ENCODE assay signal across 24 cellular contexts in the genomic region with DNA sequence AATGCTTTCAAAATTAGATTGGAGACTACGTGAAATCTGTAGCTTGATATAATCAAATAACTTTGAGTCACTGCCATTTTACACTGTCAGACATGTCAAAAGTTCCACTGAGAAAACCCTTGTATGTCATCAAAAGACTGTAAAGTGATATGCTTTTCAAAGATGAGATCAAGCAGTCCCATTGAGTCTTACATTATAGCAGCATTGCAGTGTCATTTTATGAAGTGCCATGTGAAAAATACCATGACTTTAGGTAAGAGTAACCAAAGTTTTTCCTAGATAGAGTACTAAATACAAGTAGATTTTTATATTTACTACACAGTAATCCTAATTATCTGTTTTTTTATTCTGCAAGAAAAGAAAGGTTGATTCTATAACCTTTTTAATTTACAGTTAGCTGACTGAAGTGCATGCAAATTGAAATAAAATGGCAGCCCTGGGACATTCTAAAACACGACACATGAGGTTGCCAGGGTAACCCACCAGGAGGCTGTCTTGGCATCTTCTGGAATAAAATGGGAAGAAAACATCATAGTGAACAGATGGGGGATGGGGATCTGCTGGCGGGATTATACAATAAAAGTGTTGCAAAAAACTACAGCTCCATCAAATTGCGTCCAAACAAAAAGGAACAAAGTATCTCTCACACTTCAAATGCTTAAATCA.
DNase-seq lines count a peak whose midpoint lies in the region; ATAC-seq and TF ChIP-seq lines count a peak whose summit lies in the region.
"Had no signal": no experiment of that assay in that cellular context is flagged by ENCODE, and none has a peak within 500 bp of the region (broad histone marks: within the 10 kb centered on the region; RNA-seq: fewer than 3 reads in every experiment).

No MANE protein-coding gene starts in this region.

- peak overlapping the region; percentile 88 for H3K27ac ChIP-seq in neural cell (ENCODE audit: low read length)
- H3K27ac ChIP-seq: prostate gland, uterus had no signal

- H3K27me3 Mint-ChIP-seq in brain: peaks cover 3% of the 10 kb centered on the region
- H3K27me3 Mint-ChIP-seq: activated naive CD4-positive, alpha-beta T cell treated with anti-CD3 and anti-CD28 coated beads, Interleukin-2, amount 10 ng/mL, durations not matched to agents 7 days and 5 days; dendritic cell treated with granulocyte-macrophage colony-stimulating factor and Interleukin-4, amounts not matched to agents 40 ng/mL and 50 ng/mL, for 4 days had no signal

- H3K9me3 Mint-ChIP-seq in brain: peaks cover 0 to 8% (median 0%) of the 10 kb centered on the region in 5 experiments
- H3K9me3 Mint-ChIP-seq: activated CD4-positive, alpha-beta T cell treated with anti-CD3 and anti-CD28 coated beads, Interleukin-2, amount 10 ng/mL, durations not matched to agents 24 days and 14 days; activated naive CD4-positive, alpha-beta T cell treated with anti-CD3 and anti-CD28 coated beads, Interleukin-2, amount 10 ng/mL, durations not matched to agents 7 days and 5 days; activated T-cell treated with anti-CD3 and anti-CD28 coated beads, Interleukin-2, amount 50 U/mL, for 72 hours; dendritic cell treated with granulocyte-macrophage colony-stimulating factor and Interleukin-4, amounts not matched to agents 40 ng/mL and 50 ng/mL, for 4 days; natural killer cell treated with Interleukin-12 subunit alpha and Interleukin-12 subunit beta and Interleukin-15 and Interleukin-18, amount 100 ng/mL, for 72 hours had no signal

- H3K27me3 ChIP-seq in neural cell (ENCODE audit: insufficient read depth, low read depth, low read length): no peaks in the 10 kb centered on the region
- H3K27me3 ChIP-seq: uterus had no signal

- no peak overlapping the region for H2AFZ ChIP-seq in neural cell (ENCODE audit: low read depth, low read length)

- peak overlapping the region; percentile 45 for H3K9ac ChIP-seq in neural cell (ENCODE audit: low read length)

- no peaks in the 10 kb centered on the region for H3K9me2 ChIP-seq in neural cell (ENCODE audit: insufficient read depth, low read length)

- DNase-seq in ELR (ENCODE audit: low read depth) (peak; percentile 41), M059J (ENCODE audit: low read depth) (peak; percentile 47), HPDE6-E6E7 (ENCODE audit: extremely low spot score) (no peak), activated gamma-delta T cell treated with Interleukin-2 at 50 U/mL for 16 hours (no peak), NAMALWA (ENCODE audit: low spot score) (no peak)
- DNase-seq: activated CD4-positive, alpha-beta T cell treated with anti-CD3 and anti-CD28 coated beads, Interleukin-2, amount 10 ng/mL, durations not matched to agents 24 days and 14 days; activated naive CD4-positive, alpha-beta T cell treated with anti-CD3 and anti-CD28 coated beads, Interleukin-2, amount 10 ng/mL, durations not matched to agents 7 days and 5 days; activated T-cell treated with anti-CD3 and anti-CD28 coated beads, Interleukin-2, amount 50 U/mL, for 72 hours; GDM1; Kasumi-1; left colon; NCI-H1048; NCI-H2081 treated with DMSO at 0.1 percent for 48 hours; NCI-H82; SHP77 treated with DMSO at 0.1 percent for 48 hours; stimulated activated CD4-positive, alpha-beta T cell treated with anti-CD3 and anti-CD28 coated beads, Interleukin-1b, Interleukin-23, amount 100 ng/mL, for 48 hours; T-helper 2 cell; uterus had no signal

- peak; percentile 59 for TF ChIP-seq RAD21 in neural cell (conservative IDR thresholded peaks at IDR 0.05)

- no peaks in the 10 kb centered on the region for H4K20me1 ChIP-seq in neural cell (ENCODE audit: insufficient read depth)

- no peak for TF ChIP-seq CTCF in brain (conservative IDR thresholded peaks at IDR 0.05)
- peak; percentile 36 for TF ChIP-seq CTCF in neural cell (IDR thresholded peaks at IDR 0.05; ENCODE audit: poor library complexity, severe bottlenecking)

- H3K36me3 Mint-ChIP-seq in brain: no peaks in the 10 kb centered on the region
- H3K36me3 Mint-ChIP-seq: activated naive CD4-positive, alpha-beta T cell treated with anti-CD3 and anti-CD28 coated beads, Interleukin-2, amount 10 ng/mL, durations not matched to agents 7 days and 5 days; natural killer cell treated with Interleukin-12 subunit alpha and Interleukin-12 subunit beta and Interleukin-15 and Interleukin-18, amount 100 ng/mL, for 72 hours had no signal

- H3K9me3 ChIP-seq in neural cell (ENCODE audit: low read length): no peaks in the 10 kb centered on the region
- H3K9me3 ChIP-seq: prostate gland, uterus had no signal

- peak; percentile 92 for TF ChIP-seq EP300 in neural cell (conservative IDR thresholded peaks at IDR 0.05; ENCODE audit: poor library complexity, severe bottlenecking)

- H3K4me3 Mint-ChIP-seq in brain: peak overlapping the region in 4 of 5 experiments; percentile 26 to 65 (median 40)
- H3K4me3 Mint-ChIP-seq: activated CD4-positive, alpha-beta T cell treated with anti-CD3 and anti-CD28 coated beads, Interleukin-2, amount 10 ng/mL, durations not matched to agents 24 days and 14 days; activated naive CD4-positive, alpha-beta T cell treated with anti-CD3 and anti-CD28 coated beads, Interleukin-2, amount 10 ng/mL, durations not matched to agents 7 days and 5 days; activated T-cell treated with anti-CD3 and anti-CD28 coated beads, Interleukin-2, amount 50 U/mL, for 72 hours; dendritic cell treated with granulocyte-macrophage colony-stimulating factor and Interleukin-4, amounts not matched to agents 40 ng/mL and 50 ng/mL, for 4 days; natural killer cell treated with Interleukin-12 subunit alpha and Interleukin-12 subunit beta and Interleukin-15 and Interleukin-18, amount 100 ng/mL, for 72 hours had no signal

- H3K4me1 Mint-ChIP-seq in brain: peaks cover 26% of the 10 kb centered on the region
- H3K4me1 Mint-ChIP-seq: activated CD4-positive, alpha-beta T cell treated with anti-CD3 and anti-CD28 coated beads, Interleukin-2, amount 10 ng/mL, durations not matched to agents 24 days and 14 days; activated naive CD4-positive, alpha-beta T cell treated with anti-CD3 and anti-CD28 coated beads, Interleukin-2, amount 10 ng/mL, durations not matched to agents 7 days and 5 days had no signal

- H3K27ac Mint-ChIP-seq in brain: peak overlapping the region in 4 of 5 experiments; percentile 67 to 96 (median 87)
- H3K27ac Mint-ChIP-seq: activated CD4-positive, alpha-beta T cell treated with anti-CD3 and anti-CD28 coated beads, Interleukin-2, amount 10 ng/mL, durations not matched to agents 24 days and 14 days; activated naive CD4-positive, alpha-beta T cell treated with anti-CD3 and anti-CD28 coated beads, Interleukin-2, amount 10 ng/mL, durations not matched to agents 7 days and 5 days; activated T-cell treated with anti-CD3 and anti-CD28 coated beads, Interleukin-2, amount 50 U/mL, for 72 hours; dendritic cell treated with granulocyte-macrophage colony-stimulating factor and Interleukin-4, amounts not matched to agents 40 ng/mL and 50 ng/mL, for 4 days; natural killer cell treated with Interleukin-12 subunit alpha and Interleukin-12 subunit beta and Interleukin-15 and Interleukin-18, amount 100 ng/mL, for 72 hours had no signal

- no peak for ATAC-seq in GM19328 (IDR thresholded peaks at IDR 0.05; ENCODE audit: unreplicated experiment)
- ATAC-seq: activated T-cell treated with anti-CD3 and anti-CD28 coated beads, Interleukin-2, amount 50 U/mL, for 72 hours; left colon; natural killer cell treated with Interleukin-12 subunit alpha and Interleukin-12 subunit beta and Interleukin-15 and Interleukin-18, amount 100 ng/mL, for 72 hours had no signal

- no peaks in the 10 kb centered on the region for H3K36me3 ChIP-seq in neural cell (ENCODE audit: insufficient read depth, low read length)
- H3K36me3 ChIP-seq: prostate gland, uterus had no signal

- peak overlapping the region; percentile 50 for H3K4me3 ChIP-seq in neural cell (ENCODE audit: low read length)
- H3K4me3 ChIP-seq: prostate gland, uterus had no signal

- H3K4me2 ChIP-seq in neural cell (ENCODE audit: low read length): peak overlapping the region; percentile 51

- peaks cover 5% of the 10 kb centered on the region for H3F3A ChIP-seq in neural cell (ENCODE audit: insufficient read depth, low read length, poor library complexity, severe bottlenecking)

- H3K79me2 ChIP-seq in neural cell (replicated peaks; ENCODE audit: insufficient read depth, low read length): no peaks in the 10 kb centered on the region

TF ChIP-seq in neural cell, 6 proteins besides CTCF, POLR2A, EP300 and RAD21:
- TF ChIP-seq, protein P1, sequence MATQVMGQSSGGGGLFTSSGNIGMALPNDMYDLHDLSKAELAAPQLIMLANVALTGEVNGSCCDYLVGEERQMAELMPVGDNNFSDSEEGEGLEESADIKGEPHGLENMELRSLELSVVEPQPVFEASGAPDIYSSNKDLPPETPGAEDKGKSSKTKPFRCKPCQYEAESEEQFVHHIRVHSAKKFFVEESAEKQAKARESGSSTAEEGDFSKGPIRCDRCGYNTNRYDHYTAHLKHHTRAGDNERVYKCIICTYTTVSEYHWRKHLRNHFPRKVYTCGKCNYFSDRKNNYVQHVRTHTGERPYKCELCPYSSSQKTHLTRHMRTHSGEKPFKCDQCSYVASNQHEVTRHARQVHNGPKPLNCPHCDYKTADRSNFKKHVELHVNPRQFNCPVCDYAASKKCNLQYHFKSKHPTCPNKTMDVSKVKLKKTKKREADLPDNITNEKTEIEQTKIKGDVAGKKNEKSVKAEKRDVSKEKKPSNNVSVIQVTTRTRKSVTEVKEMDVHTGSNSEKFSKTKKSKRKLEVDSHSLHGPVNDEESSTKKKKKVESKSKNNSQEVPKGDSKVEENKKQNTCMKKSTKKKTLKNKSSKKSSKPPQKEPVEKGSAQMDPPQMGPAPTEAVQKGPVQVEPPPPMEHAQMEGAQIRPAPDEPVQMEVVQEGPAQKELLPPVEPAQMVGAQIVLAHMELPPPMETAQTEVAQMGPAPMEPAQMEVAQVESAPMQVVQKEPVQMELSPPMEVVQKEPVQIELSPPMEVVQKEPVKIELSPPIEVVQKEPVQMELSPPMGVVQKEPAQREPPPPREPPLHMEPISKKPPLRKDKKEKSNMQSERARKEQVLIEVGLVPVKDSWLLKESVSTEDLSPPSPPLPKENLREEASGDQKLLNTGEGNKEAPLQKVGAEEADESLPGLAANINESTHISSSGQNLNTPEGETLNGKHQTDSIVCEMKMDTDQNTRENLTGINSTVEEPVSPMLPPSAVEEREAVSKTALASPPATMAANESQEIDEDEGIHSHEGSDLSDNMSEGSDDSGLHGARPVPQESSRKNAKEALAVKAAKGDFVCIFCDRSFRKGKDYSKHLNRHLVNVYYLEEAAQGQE (IDR thresholded peaks at IDR 0.05; ENCODE audit: borderline replicate concordance): peak; percentile 93
- TF ChIP-seq POLR2AphosphoS5 (IDR thresholded peaks at IDR 0.05) (peak; percentile 20), TAF1 (IDR thresholded peaks at IDR 0.05; ENCODE audit: low read depth) (no peak), SMC3 (conservative IDR thresholded peaks at IDR 0.05; ENCODE audit: poor library complexity) (peak; percentile 54), EZH2 (IDR thresholded peaks at IDR 0.05; ENCODE audit: borderline replicate concordance, insufficient read depth, low read length, poor library complexity, severe bottlenecking) (no peak), MXI1 (conservative IDR thresholded peaks at IDR 0.05; ENCODE audit: poor library complexity, severe bottlenecking) (peak; percentile 72)

Comparison
In these comparisons a context has a peak if more than half of its experiments do, and no peak if none do; other contexts are left out.
1. DNase-seq: peak in ELR (single experiment) and M059J (single experiment); none in HPDE6-E6E7 (single experiment), activated gamma-delta T cell treated with Interleukin-2 at 50 U/mL for 16 hours (single experiment) and NAMALWA (single experiment).